ENCODE assay signal across 8 cellular contexts in the genomic region with DNA sequence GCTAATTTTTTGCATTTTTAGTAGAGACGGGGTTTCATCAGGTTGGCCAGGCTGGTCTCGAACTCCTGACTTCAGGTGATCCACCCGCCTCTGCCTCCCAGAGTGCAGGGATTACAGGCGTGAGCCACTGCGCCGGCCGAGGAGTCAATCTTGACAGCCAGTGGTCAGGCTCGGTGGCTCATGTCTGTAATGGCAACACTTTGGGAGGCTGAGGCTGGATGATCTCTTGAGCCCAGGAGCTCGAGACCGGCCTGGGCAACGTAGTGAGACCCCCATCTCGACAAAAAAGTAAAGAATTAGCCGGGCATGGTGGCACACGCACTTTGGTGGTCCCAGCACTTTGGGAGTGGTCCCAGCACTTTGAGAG. TPM values are rescaled to one million over a fixed set of nuclear protein-coding genes. Genes with fewer than 3 reads are reported as not detected.
A peak's percentile ranks its signal among the peaks of the same experiment; 100 is the strongest.
DNase-seq lines count a peak whose midpoint lies in the region; ATAC-seq lines count a peak whose summit lies in the region.

No MANE protein-coding gene starts in this region.

- DNase-seq in DMS53 (lab: John Stamatoyannopoulos, UW) (peak; percentile 63), DMS53 treated with DMSO at 0.1 percent for 48 hours (lab: John Stamatoyannopoulos, UW; ENCODE audit: unreplicated experiment) (no peak), GM19240 (ENCODE audit: insufficient read length, low spot score) (no peak), A172 (ENCODE audit: low spot score) (no peak)
- DNase-seq in activated naive CD4-positive, alpha-beta T cell treated with anti-CD3 and anti-CD28 coated beads, Interleukin-2, amount 50 U/mL, for 72 hours (ENCODE audit: low spot score in 2 of 2), result no peak
- DNase-seq in stimulated activated naive CD8-positive, alpha-beta T cell treated with anti-CD3 and anti-CD28 coated beads, Interleukin-15, amount 100 ng/mL, for 72 hours, result no peak

- peaks cover 17 to 36% of the 10 kb centered on the region in 2 donors for H3K36me3 Mint-ChIP-seq in activated naive CD4-positive, alpha-beta T cell treated with anti-CD3 and anti-CD28 coated beads, Interleukin-2, amount 50 U/mL, for 72 hours

- no peaks in the 10 kb centered on the region for H3K9me3 Mint-ChIP-seq in activated naive CD4-positive, alpha-beta T cell treated with anti-CD3 and anti-CD28 coated beads, Interleukin-2, amount 50 U/mL, for 72 hours
- no peaks in the 10 kb centered on the region for H3K9me3 Mint-ChIP-seq in stimulated activated naive CD8-positive, alpha-beta T cell treated with anti-CD3 and anti-CD28 coated beads, Interleukin-15, amount 100 ng/mL, for 72 hours

- peak overlapping the region; percentile 48 to 99 for H3K27ac Mint-ChIP-seq in activated naive CD4-positive, alpha-beta T cell treated with anti-CD3 and anti-CD28 coated beads, Interleukin-2, amount 50 U/mL, for 72 hours
- no peak overlapping the region for H3K27ac Mint-ChIP-seq in stimulated activated naive CD8-positive, alpha-beta T cell treated with anti-CD3 and anti-CD28 coated beads, Interleukin-15, amount 100 ng/mL, for 72 hours

- H3K27me3 Mint-ChIP-seq in stimulated activated naive CD8-positive, alpha-beta T cell treated with anti-CD3 and anti-CD28 coated beads, Interleukin-15, amount 100 ng/mL, for 72 hours, result no peaks in the 10 kb centered on the region

- H3K4me3 ChIP-seq in iPS-18c (ENCODE audit: insufficient read depth, low read depth, low read length), result peak overlapping the region; percentile 82; the same call in 1 of the 2 replicates

- no peak for ATAC-seq in activated naive CD4-positive, alpha-beta T cell treated with anti-CD3 and anti-CD28 coated beads, Interleukin-2, amount 50 U/mL, for 72 hours
- ATAC-seq in stimulated activated naive CD8-positive, alpha-beta T cell treated with anti-CD3 and anti-CD28 coated beads, Interleukin-15, amount 100 ng/mL, for 72 hours, result no peak
- no peak for ATAC-seq in GM21717 (IDR thresholded peaks at IDR 0.05; ENCODE audit: unreplicated experiment)

- H3K4me1 Mint-ChIP-seq in stimulated activated naive CD8-positive, alpha-beta T cell treated with anti-CD3 and anti-CD28 coated beads, Interleukin-15, amount 100 ng/mL, for 72 hours, result peaks cover 51% of the 10 kb centered on the region

- no peaks in the 10 kb centered on the region for H3K9me3 ChIP-seq in iPS-18c (ENCODE audit: control insufficient read depth, insufficient read depth, low read length)

- H3K4me3 Mint-ChIP-seq in stimulated activated naive CD8-positive, alpha-beta T cell treated with anti-CD3 and anti-CD28 coated beads, Interleukin-15, amount 100 ng/mL, for 72 hours, result peak overlapping the region; percentile 86 to 90

RNA-seq across cellular contexts. Expression of gene PGS1, which starts 0.6 kb away (rescaled TPM):
- total RNA-seq in activated naive CD4-positive, alpha-beta T cell treated with anti-CD3 and anti-CD28 coated beads, Interleukin-2, amount 50 U/mL, for 72 hours, result 100 to 1,000 TPM in 1 of 2 donors, 10 to 100 TPM in 1; 63.5 to 122 TPM
- 25.6 and 40.1 TPM in 2 replicates for total RNA-seq in A172 (2014; rRNA removed; shearing (Covaris generic))

RNA-seq across cellular contexts. Expression of gene SOCS3, which starts 18.0 kb away (rescaled TPM):
- total RNA-seq in activated naive CD4-positive, alpha-beta T cell treated with anti-CD3 and anti-CD28 coated beads, Interleukin-2, amount 50 U/mL, for 72 hours, result 100 to 1,000 TPM; 179 to 182 TPM
- 51.0 and 60.2 TPM in 2 replicates for total RNA-seq in A172 (2014; rRNA removed; shearing (Covaris generic))

Comparison
In these comparisons a context has a peak if more than half of its experiments do, and no peak if none do; other contexts are left out.
1. H3K27ac Mint-ChIP-seq: peak in activated naive CD4-positive, alpha-beta T cell treated with anti-CD3 and anti-CD28 coated beads, Interleukin-2, amount 50 U/mL, for 72 hours (2 of 2); none in stimulated activated naive CD8-positive, alpha-beta T cell treated with anti-CD3 and anti-CD28 coated beads, Interleukin-15, amount 100 ng/mL, for 72 hours (0 of 2).